8 cellular contexts compared by ENCODE assay signal in the genomic region with DNA sequence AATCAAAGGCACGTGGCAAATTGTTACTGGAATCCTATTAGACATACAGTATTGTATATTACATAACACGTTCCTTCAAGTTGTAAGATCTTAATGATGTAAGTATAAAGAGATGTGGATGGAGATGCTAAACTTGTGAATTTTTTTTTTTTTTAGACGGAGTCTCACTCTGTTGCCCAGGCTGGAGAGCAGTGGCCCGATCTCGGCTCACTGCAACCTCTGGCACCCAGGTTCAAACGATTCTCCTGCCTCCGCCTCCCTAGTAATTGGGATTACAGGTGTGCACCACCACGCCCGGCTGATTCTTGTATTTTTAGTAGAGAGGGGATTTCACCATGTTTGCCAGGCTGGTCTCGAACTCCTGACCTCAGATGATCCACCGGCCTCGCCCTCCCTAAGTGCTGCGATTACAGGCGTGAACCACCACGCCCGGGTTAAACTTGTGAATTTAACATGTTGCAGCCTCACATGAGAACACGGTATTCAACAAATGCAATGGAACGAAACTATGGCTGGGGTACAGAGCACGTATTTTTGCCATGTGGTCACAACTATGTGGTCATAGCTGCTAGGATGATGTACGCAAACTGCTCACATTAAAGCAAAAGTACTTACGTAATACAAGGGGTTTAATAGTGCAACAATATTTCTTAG.
DNase-seq lines count a peak whose midpoint lies in the region; ATAC-seq and TF ChIP-seq lines count a peak whose summit lies in the region.

No MANE protein-coding gene starts in this region.

- H3K4me3 ChIP-seq in RWPE2 (ENCODE audit: severe bottlenecking) (peak overlapping the region; percentile 92), iPS-20b (ENCODE audit: low read length) (peak overlapping the region; percentile 92)

- H3K9ac ChIP-seq in iPS-20b (ENCODE audit: low read depth, low read length), result peak overlapping the region; percentile 94

- ATAC-seq in HG02884 (IDR thresholded peaks at IDR 0.05; ENCODE audit: unreplicated experiment) (peak; percentile 23), RWPE2 (ENCODE audit: low read depth) (0 out of 3 replicates have a peak, but pooled peaks have one; percentile 3)
- ATAC-seq in activated naive CD8-positive, alpha-beta T cell treated with anti-CD3 and anti-CD28 coated beads, Interleukin-2, amount 50 U/mL, for 24 hours, result peak; percentile 42

- H3K4me1 ChIP-seq in RWPE2 (ENCODE audit: insufficient read depth, poor library complexity, severe bottlenecking), result no peaks in the 10 kb centered on the region
- no peaks in the 10 kb centered on the region for H3K4me1 ChIP-seq in iPS-20b (ENCODE audit: insufficient read depth, low read length)

- H3K9me3 Mint-ChIP-seq in activated naive CD8-positive, alpha-beta T cell treated with anti-CD3 and anti-CD28 coated beads, Interleukin-2, amount 50 U/mL, for 24 hours, result no peaks in the 10 kb centered on the region

- DNase-seq in NCI-H1436 (lab: John Stamatoyannopoulos, UW) (peak; percentile 23), NCI-H1436 treated with DMSO at 0.1 percent for 48 hours (lab: John Stamatoyannopoulos, UW) (no peak), RWPE2 (ENCODE audit: low spot score) (no peak), NCI-H524 (lab: John Stamatoyannopoulos, UW) (no peak)
- DNase-seq in activated naive CD8-positive, alpha-beta T cell treated with anti-CD3 and anti-CD28 coated beads, Interleukin-2, amount 50 U/mL, for 24 hours, result peak; percentile 19
- peak; percentile 3 to 10 for DNase-seq in stimulated activated CD4-positive, alpha-beta T cell treated with anti-CD3 and anti-CD28 coated beads, Interleukin-4, amount 100 ng/mL, for 4 hours

- peaks cover 3% of the 10 kb centered on the region for H3K27me3 Mint-ChIP-seq in activated naive CD8-positive, alpha-beta T cell treated with anti-CD3 and anti-CD28 coated beads, Interleukin-2, amount 50 U/mL, for 24 hours

- peaks cover 37% of the 10 kb centered on the region for H3K4me1 Mint-ChIP-seq in activated naive CD8-positive, alpha-beta T cell treated with anti-CD3 and anti-CD28 coated beads, Interleukin-2, amount 50 U/mL, for 24 hours

- H3K27me3 ChIP-seq in RWPE2 (ENCODE audit: insufficient read depth, poor library complexity, severe bottlenecking) (no peaks in the 10 kb centered on the region), iPS-20b (ENCODE audit: insufficient read depth, low read length) (no peaks in the 10 kb centered on the region)

- no peak for TF ChIP-seq CTCF in RWPE2 (IDR thresholded peaks at IDR 0.05; ENCODE audit: poor library complexity, severe bottlenecking)

- H3K36me3 Mint-ChIP-seq in activated naive CD8-positive, alpha-beta T cell treated with anti-CD3 and anti-CD28 coated beads, Interleukin-2, amount 50 U/mL, for 24 hours (ENCODE audit: low read depth), result peaks cover 8% of the 10 kb centered on the region

- H3K36me3 ChIP-seq in RWPE2 (ENCODE audit: low read depth), result peaks cover 15% of the 10 kb centered on the region
- H3K36me3 ChIP-seq in iPS-20b (ENCODE audit: insufficient read depth, low read depth, low read length), result peaks cover 9% of the 10 kb centered on the region

- peak overlapping the region; percentile 52 for H3K27ac ChIP-seq in RWPE2 (ENCODE audit: poor library complexity, severe bottlenecking)
- peak overlapping the region; percentile 72 for H3K27ac ChIP-seq in iPS-20b (ENCODE audit: low read length)

- H3K9me3 ChIP-seq in RWPE2 (ENCODE audit: severe bottlenecking) (no peaks in the 10 kb centered on the region), iPS-20b (ENCODE audit: insufficient read depth, low read depth, low read length) (no peaks in the 10 kb centered on the region)

- peak overlapping the region; percentile 100 for H3K27ac Mint-ChIP-seq in activated naive CD8-positive, alpha-beta T cell treated with anti-CD3 and anti-CD28 coated beads, Interleukin-2, amount 50 U/mL, for 24 hours

- peak overlapping the region; percentile 89 for H3K4me3 Mint-ChIP-seq in activated naive CD8-positive, alpha-beta T cell treated with anti-CD3 and anti-CD28 coated beads, Interleukin-2, amount 50 U/mL, for 24 hours

Comparison
In these comparisons a context has a peak if more than half of its experiments do, and no peak if none do; other contexts are left out.
1. DNase-seq: peak in NCI-H1436 (single experiment), activated naive CD8-positive, alpha-beta T cell treated with anti-CD3 and anti-CD28 coated beads, Interleukin-2, amount 50 U/mL, for 24 hours (single experiment) and stimulated activated CD4-positive, alpha-beta T cell treated with anti-CD3 and anti-CD28 coated beads, Interleukin-4, amount 100 ng/mL, for 4 hours (2 of 2); none in NCI-H1436 treated with DMSO at 0.1 percent for 48 hours (single experiment), RWPE2 (single experiment) and NCI-H524 (0 of 2).
2. Peak in every context shown above with its lines, with median percentiles within 50 percentile points of each other: ATAC-seq.